19 cellular contexts compared by ENCODE assay signal in the genomic region with DNA sequence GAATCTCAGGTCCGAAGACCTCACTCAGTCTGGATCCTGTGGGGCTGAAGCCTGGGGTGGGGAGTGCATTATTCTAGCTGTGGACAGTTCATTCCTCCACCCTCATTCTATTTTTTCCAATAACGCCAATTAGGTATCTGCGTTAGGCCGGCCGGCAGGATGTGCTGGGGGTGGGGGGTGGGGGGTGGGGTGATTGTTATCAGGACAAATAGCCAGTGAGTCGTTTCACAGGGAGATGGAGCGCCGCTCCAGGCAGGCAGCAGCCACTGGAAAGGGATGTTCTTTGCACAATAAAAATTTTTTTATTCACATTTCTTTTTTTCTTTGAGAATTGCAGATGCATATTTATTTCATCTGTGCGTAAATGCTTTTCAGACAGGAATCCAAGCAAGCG. TPM values are rescaled to one million over a fixed set of nuclear protein-coding genes. Genes with fewer than 3 reads are reported as not detected.
"Had no signal": no experiment of that assay in that cellular context is flagged by ENCODE, and none has a peak within 500 bp of the region (broad histone marks: within the 10 kb centered on the region; RNA-seq: fewer than 3 reads in every experiment).

No MANE protein-coding gene starts in this region.

- H3K9me3 Mint-ChIP-seq: activated CD4-positive, alpha-beta memory T cell treated with anti-CD3 and anti-CD28 coated beads for 36 hours; activated naive CD4-positive, alpha-beta T cell treated with anti-CD3 and anti-CD28 coated beads, Interleukin-2, amount 50 U/mL, for 24 hours; activated T-cell treated with anti-CD3 and anti-CD28 coated beads, Interleukin-2, amount 50 U/mL, for 24 hours; naive B cell had no signal

- H3K4me3 Mint-ChIP-seq: activated CD4-positive, alpha-beta memory T cell treated with anti-CD3 and anti-CD28 coated beads for 36 hours; activated T-cell treated with anti-CD3 and anti-CD28 coated beads, Interleukin-2, amount 50 U/mL, for 24 hours had no signal

- ATAC-seq: heart right ventricle; left lobe of liver; right lobe of liver; stimulated activated naive CD8-positive, alpha-beta T cell treated with anti-CD3 and anti-CD28 coated beads, Interleukin-15, Interleukin-2, amounts not matched to agents 100 U/mL and 50 U/mL, for 24 hours had no signal

- H3K4me1 ChIP-seq: prostate gland had no signal

- H3K36me3 ChIP-seq: brain microvascular endothelial cell, heart right ventricle, prostate gland, right lobe of liver, transverse colon had no signal

- DNase-seq: activated CD4-positive, alpha-beta memory T cell treated with anti-CD3 and anti-CD28 coated beads for 36 hours; activated T-cell treated with anti-CD3 and anti-CD28 coated beads, Interleukin-2, amount 50 U/mL, for 24 hours; brain microvascular endothelial cell; effector CD8-positive, alpha-beta T cell; foreskin melanocyte; heart right ventricle; islet precursor cell; naive B cell; nucleus accumbens; stimulated activated naive CD8-positive, alpha-beta T cell treated with anti-CD3 and anti-CD28 coated beads, Interleukin-15, Interleukin-2, amounts not matched to agents 100 U/mL and 50 U/mL, for 24 hours; transverse colon had no signal

- H3K36me3 Mint-ChIP-seq: activated CD4-positive, alpha-beta memory T cell treated with anti-CD3 and anti-CD28 coated beads for 36 hours; activated naive CD4-positive, alpha-beta T cell treated with anti-CD3 and anti-CD28 coated beads, Interleukin-2, amount 50 U/mL, for 24 hours; naive B cell had no signal

- H3K27ac ChIP-seq: brain microvascular endothelial cell, heart right ventricle, prostate gland, right lobe of liver, transverse colon had no signal

- H3K4me3 ChIP-seq: heart right ventricle, prostate gland, right lobe of liver, transverse colon had no signal

- H3K9me3 ChIP-seq: heart right ventricle, prostate gland, right lobe of liver, transverse colon had no signal

- H3K27ac Mint-ChIP-seq: activated CD4-positive, alpha-beta memory T cell treated with anti-CD3 and anti-CD28 coated beads for 36 hours; activated naive CD4-positive, alpha-beta T cell treated with anti-CD3 and anti-CD28 coated beads, Interleukin-2, amount 50 U/mL, for 24 hours; activated T-cell treated with anti-CD3 and anti-CD28 coated beads, Interleukin-2, amount 50 U/mL, for 24 hours had no signal

RNA-seq across cellular contexts. Expression of a gene that starts 4.0 kb away (rescaled TPM):
- total RNA-seq: activated CD4-positive, alpha-beta memory T cell treated with anti-CD3 and anti-CD28 coated beads for 36 hours; fibroblast of lung; left lobe of liver; lung microvascular endothelial cell; mononuclear cell; right lobe of liver; T-helper 1 cell treated with Interleukin-12 subunit alpha and Interleukin-12 subunit beta and Interleukin-4 antibody, amounts not matched to agents 30 ng/mL and 1 ng/mL, for 36 hours had no signal
- polyA plus RNA-seq: fibroblast of lung had no signal
